Comparison of ENCODE assay signal across 9 cellular contexts in the genomic region with DNA sequence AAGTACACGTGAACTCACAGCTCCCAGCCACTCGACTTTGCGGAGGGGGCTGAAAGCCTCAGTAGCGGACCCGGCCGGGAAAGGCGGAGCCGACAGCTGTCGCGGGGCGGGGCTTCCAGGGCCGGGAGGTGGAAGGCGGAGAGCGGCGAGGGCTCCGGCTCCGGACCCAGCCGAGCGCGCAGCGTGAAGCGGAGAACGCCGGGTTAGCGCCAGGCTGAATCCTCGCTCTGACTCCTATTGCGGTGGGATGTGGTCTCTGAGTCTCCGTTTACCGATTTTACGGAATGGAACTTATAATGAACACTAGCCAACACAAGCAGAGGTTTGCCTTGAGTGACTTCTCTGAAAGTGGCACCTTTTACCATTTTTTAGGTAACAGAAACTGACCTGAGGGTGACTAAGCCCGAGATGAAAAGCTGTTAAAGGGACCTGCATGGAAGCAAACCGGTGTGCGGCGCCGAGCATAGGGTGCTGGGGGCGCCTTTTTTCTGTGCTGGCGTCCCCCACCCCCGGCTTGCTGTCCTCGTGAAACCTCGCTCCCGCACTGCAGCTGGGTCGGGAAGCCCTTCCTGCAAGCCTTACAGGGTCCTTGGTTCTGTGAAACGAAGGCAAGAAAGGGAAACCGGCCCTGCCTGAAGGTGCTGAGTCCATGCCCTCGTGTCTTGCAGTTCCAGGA.
DNase-seq lines count a peak whose midpoint lies in the region; ATAC-seq and TF ChIP-seq lines count a peak whose summit lies in the region.
"Had no signal": no experiment of that assay in that cellular context is flagged by ENCODE, and none has a peak within 500 bp of the region (broad histone marks: within the 10 kb centered on the region; RNA-seq: fewer than 3 reads in every experiment).

No MANE protein-coding gene starts in this region.

- H3K9me3 ChIP-seq in left lung = no peaks in the 10 kb centered on the region

- H3K4me3 ChIP-seq in cardiac fibroblast (replicated peaks in 1 of 2; ENCODE audit: low read depth in 2 of 2, low read length in 2 of 2) (peak overlapping the region; percentile 41 to 54), left lung (peak overlapping the region; percentile 9 to 16)

- no peak for TF ChIP-seq CTCF in cardiac fibroblast (IDR thresholded peaks at IDR 0.05; ENCODE audit: low read depth, low read length)
- no peak for TF ChIP-seq CTCF in left lung (IDR thresholded peaks at IDR 0.05)

- H3K4me1 ChIP-seq in left lung = peaks cover 0 to 6% of the 10 kb centered on the region in 2 donors

- peak; percentile 95 for ATAC-seq in left lung

- no peaks in the 10 kb centered on the region for H3K36me3 ChIP-seq in left lung

- H3K27me3 ChIP-seq in left lung = peaks cover 24 to 85% of the 10 kb centered on the region in 2 donors

- intact Hi-C loops in left lung (cut with DNase I) = no loop called here

- H3K27ac ChIP-seq in left lung = no peak overlapping the region
- H3K27ac ChIP-seq: VCaP had no signal

- peak in 2 of 3 experiments; percentile 69 to 76 for DNase-seq in NCI-H1417 (lab: John Stamatoyannopoulos, UW)
- DNase-seq in NCI-H1417 treated with DMSO at 0.1 percent for 48 hours (lab: John Stamatoyannopoulos, UW) = no peak
- peak; percentile 19 to 81 for DNase-seq in NCI-H526 (lab: John Stamatoyannopoulos, UW)
- DNase-seq in cardiac fibroblast (ENCODE audit: low read depth in 2 of 2) = peak; percentile 42 to 44
- peak; percentile 39 to 86 for DNase-seq in left lung
- peak; percentile 19 to 38 for DNase-seq in stimulated activated CD8-positive, alpha-beta memory T cell treated with anti-CD3 and anti-CD28 coated beads, Interleukin-15, amount 100 ng/mL, for 48 hours (ENCODE audit: low read depth in 2 of 2)
- DNase-seq in SHP77 (lab: John Stamatoyannopoulos, UW) = no peak
- DNase-seq in NCI-H226 = no peak

Comparison
In these comparisons a context has a peak if more than half of its experiments do, and no peak if none do; other contexts are left out.
1. DNase-seq: peak in NCI-H1417 (2 of 3), NCI-H526 (2 of 2), cardiac fibroblast (2 of 2), left lung (2 of 2) and stimulated activated CD8-positive, alpha-beta memory T cell treated with anti-CD3 and anti-CD28 coated beads, Interleukin-15, amount 100 ng/mL, for 48 hours (2 of 2); none in NCI-H1417 treated with DMSO at 0.1 percent for 48 hours (single experiment), SHP77 (0 of 2) and NCI-H226 (single experiment).